18 cellular contexts compared by ENCODE assay signal in the genomic region with DNA sequence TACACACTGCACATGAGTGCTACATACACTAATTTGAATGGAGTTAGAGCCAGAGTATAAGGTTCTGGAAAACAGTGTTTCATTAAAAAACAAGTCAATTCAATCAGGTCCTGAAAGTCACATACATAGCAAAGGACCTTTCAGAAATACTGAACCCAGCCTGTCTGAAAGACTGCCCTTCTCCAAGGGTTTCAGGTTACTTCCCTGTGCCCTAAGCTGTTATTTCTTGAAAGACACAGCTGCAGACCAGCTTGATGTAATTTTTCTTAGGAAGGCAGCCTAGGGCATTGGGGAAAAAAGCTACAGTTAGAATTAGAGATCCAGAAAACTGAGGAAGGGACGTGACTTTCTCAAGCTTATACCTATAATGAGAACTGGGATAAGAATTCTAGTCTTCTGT.
"Had no signal": no experiment of that assay in that cellular context is flagged by ENCODE, and none has a peak within 500 bp of the region (broad histone marks: within the 10 kb centered on the region; RNA-seq: fewer than 3 reads in every experiment).

No MANE protein-coding gene starts in this region.

- DNase-seq: activated B cell treated with CpG ODN at 0.5 μM for 24 hours; activated CD4-positive, alpha-beta memory T cell treated with anti-CD3 and anti-CD28 coated beads, Interleukin-2, amount 10 ng/mL, durations not matched to agents 7 days and 5 days; activated CD4-positive, alpha-beta T cell treated with anti-CD3 and anti-CD28 coated beads for 4 hours; activated CD8-positive, alpha-beta memory T cell treated with anti-CD3 and anti-CD28 coated beads, Interleukin-2, amount 10 ng/mL, durations not matched to agents 7 days and 5 days; caudate nucleus; dorsolateral prefrontal cortex; foreskin keratinocyte; hypothalamus; immature natural killer cell; kidney glomerular epithelial cell; left ventricle myocardium superior; mucosa of descending colon; naive B cell; stimulated activated naive B cell treated with anti-CD40 and anti-IgM and Interleukin-4, amounts not matched to agents 10 μg/mL and 1 μg/mL and 100 μg/mL, for 72 hours; upper lobe of right lung had no signal

- H3K36me3 Mint-ChIP-seq: activated CD8-positive, alpha-beta memory T cell treated with anti-CD3 and anti-CD28 coated beads, Interleukin-2, amount 10 ng/mL, durations not matched to agents 7 days and 5 days; activated naive CD8-positive, alpha-beta T cell; immature natural killer cell; naive B cell; stimulated activated naive B cell treated with anti-CD40 and anti-IgM and Interleukin-4, amounts not matched to agents 10 μg/mL and 1 μg/mL and 100 μg/mL, for 72 hours had no signal

- ATAC-seq: activated CD8-positive, alpha-beta memory T cell treated with anti-CD3 and anti-CD28 coated beads, Interleukin-2, amount 10 ng/mL, durations not matched to agents 7 days and 5 days; foreskin keratinocyte; left ventricle myocardium superior; sciatic nerve; stimulated activated naive B cell treated with anti-CD40 and anti-IgM and Interleukin-4, amounts not matched to agents 10 μg/mL and 1 μg/mL and 100 μg/mL, for 72 hours; upper lobe of right lung had no signal

- H3K27me3 Mint-ChIP-seq: activated B cell treated with CpG ODN at 0.5 μM for 24 hours; activated CD4-positive, alpha-beta memory T cell treated with anti-CD3 and anti-CD28 coated beads, Interleukin-2, amount 10 ng/mL, durations not matched to agents 7 days and 5 days; activated CD8-positive, alpha-beta memory T cell treated with anti-CD3 and anti-CD28 coated beads, Interleukin-2, amount 10 ng/mL, durations not matched to agents 7 days and 5 days; activated naive CD8-positive, alpha-beta T cell; memory B cell had no signal

- H3K27ac Mint-ChIP-seq: activated B cell treated with CpG ODN at 0.5 μM for 24 hours; activated CD4-positive, alpha-beta memory T cell treated with anti-CD3 and anti-CD28 coated beads, Interleukin-2, amount 10 ng/mL, durations not matched to agents 7 days and 5 days; activated CD8-positive, alpha-beta memory T cell treated with anti-CD3 and anti-CD28 coated beads, Interleukin-2, amount 10 ng/mL, durations not matched to agents 7 days and 5 days; activated naive CD8-positive, alpha-beta T cell; immature natural killer cell; memory B cell; naive B cell; stimulated activated naive B cell treated with anti-CD40 and anti-IgM and Interleukin-4, amounts not matched to agents 10 μg/mL and 1 μg/mL and 100 μg/mL, for 72 hours had no signal

- H3K4me3 Mint-ChIP-seq: activated B cell treated with CpG ODN at 0.5 μM for 24 hours; activated CD4-positive, alpha-beta memory T cell treated with anti-CD3 and anti-CD28 coated beads, Interleukin-2, amount 10 ng/mL, durations not matched to agents 7 days and 5 days; activated CD8-positive, alpha-beta memory T cell treated with anti-CD3 and anti-CD28 coated beads, Interleukin-2, amount 10 ng/mL, durations not matched to agents 7 days and 5 days; activated naive CD8-positive, alpha-beta T cell; immature natural killer cell; memory B cell; naive B cell; stimulated activated naive B cell treated with anti-CD40 and anti-IgM and Interleukin-4, amounts not matched to agents 10 μg/mL and 1 μg/mL and 100 μg/mL, for 72 hours had no signal

- H3K4me1 Mint-ChIP-seq: activated CD4-positive, alpha-beta memory T cell treated with anti-CD3 and anti-CD28 coated beads, Interleukin-2, amount 10 ng/mL, durations not matched to agents 7 days and 5 days; immature natural killer cell had no signal

- H3K9me3 Mint-ChIP-seq: activated B cell treated with CpG ODN at 0.5 μM for 24 hours; activated CD4-positive, alpha-beta memory T cell treated with anti-CD3 and anti-CD28 coated beads, Interleukin-2, amount 10 ng/mL, durations not matched to agents 7 days and 5 days; immature natural killer cell had no signal
